Comparison of ENCODE assay signal across 21 cellular contexts in the genomic region with DNA sequence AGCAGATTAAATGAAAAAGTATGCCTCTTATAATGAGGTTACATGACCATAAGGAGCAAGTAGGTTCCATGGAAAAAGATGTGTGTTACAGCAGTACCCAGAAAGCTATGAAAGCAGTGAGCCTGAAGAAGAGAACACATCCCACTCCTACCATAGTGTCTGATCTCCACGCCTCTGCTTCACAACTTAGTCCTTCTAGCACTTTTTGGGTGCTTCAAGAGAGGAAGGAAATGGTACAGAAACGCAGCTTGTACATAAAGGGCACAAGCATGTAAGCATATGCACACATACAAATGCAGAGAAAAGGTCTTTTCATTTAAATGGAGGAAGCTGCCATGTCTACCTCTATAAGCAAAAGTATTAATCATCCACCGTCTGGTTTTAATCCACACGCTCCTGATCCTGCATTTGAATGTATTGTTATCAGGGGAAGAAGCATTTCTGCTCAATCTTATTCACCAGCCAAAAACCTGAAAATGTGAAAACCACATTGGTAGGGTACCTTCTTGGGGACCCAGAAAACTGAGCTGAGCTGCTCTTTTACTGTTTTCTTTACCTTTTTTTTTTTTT.
"Had no signal": no experiment of that assay in that cellular context is flagged by ENCODE, and none has a peak within 500 bp of the region (broad histone marks: within the 10 kb centered on the region; RNA-seq: fewer than 3 reads in every experiment).

No MANE protein-coding gene starts in this region.

- H3K4me3 Mint-ChIP-seq: activated naive CD8-positive, alpha-beta T cell treated with anti-CD3 and anti-CD28 coated beads, Interleukin-2, amount 10 ng/mL, durations not matched to agents 7 days and 5 days; effector memory CD8-positive, alpha-beta T cell; neural progenitor cell had no signal

- H3K27ac Mint-ChIP-seq: activated naive CD8-positive, alpha-beta T cell treated with anti-CD3 and anti-CD28 coated beads, Interleukin-2, amount 10 ng/mL, durations not matched to agents 7 days and 5 days; activated T-helper 2 cell treated with anti-CD3 and anti-CD28 coated beads, Interferon-gamma antibody, Interleukin-2, Interleukin-4, amounts not matched to agents 10 μg/mL and 5 μg/mL and 100 μg/mL, durations not matched to agents 14 hours and 24 hours and 36 hours; effector memory CD8-positive, alpha-beta T cell; neural progenitor cell; progenitor cell of endocrine pancreas had no signal

- H3K4me1 ChIP-seq: body of pancreas, neural progenitor cell had no signal

- H3K36me3 ChIP-seq: neural progenitor cell had no signal

- H3K9ac ChIP-seq: neural progenitor cell had no signal

- H3K27ac ChIP-seq: body of pancreas, esophagus squamous epithelium, neural progenitor cell, thyroid gland had no signal

- H3K9me3 Mint-ChIP-seq: activated naive CD8-positive, alpha-beta T cell treated with anti-CD3 and anti-CD28 coated beads, Interleukin-2, amount 10 ng/mL, durations not matched to agents 7 days and 5 days; activated T-helper 2 cell treated with anti-CD3 and anti-CD28 coated beads, Interferon-gamma antibody, Interleukin-2, Interleukin-4, amounts not matched to agents 10 μg/mL and 5 μg/mL and 100 μg/mL, durations not matched to agents 14 hours and 24 hours and 36 hours; effector memory CD8-positive, alpha-beta T cell; neural progenitor cell had no signal

- H3K4me2 ChIP-seq: neural progenitor cell had no signal

- DNase-seq: activated CD4-positive, CD25-positive, alpha-beta regulatory T cell treated with anti-CD3 and anti-CD28 coated beads, Interleukin-2, amount 50 U/mL, for 72 hours; activated naive CD4-positive, alpha-beta T cell treated with Interleukin-2 at 50 U/mL for 16 hours; activated naive CD8-positive, alpha-beta T cell treated with anti-CD3 and anti-CD28 coated beads, Interleukin-2, amount 10 ng/mL, durations not matched to agents 7 days and 5 days; amygdala; body of pancreas; effector memory CD8-positive, alpha-beta T cell; esophagus squamous epithelium; glutamatergic neuron; hippocampal formation; midbrain; stimulated activated CD4-positive, alpha-beta T cell treated with anti-CD3 and anti-CD28 coated beads, Interleukin-12 subunit alpha, Interleukin-12 subunit beta, amount 100 ng/mL, for 4 hours; stimulated activated CD4-positive, alpha-beta T cell treated with anti-CD3 and anti-CD28 coated beads, Interleukin-1b, Interleukin-23, amount 100 ng/mL, for 48 hours; stimulated activated CD8-positive, alpha-beta memory T cell treated with anti-CD3 and anti-CD28 coated beads, Interleukin-4, amount 100 ng/mL, for 48 hours; stimulated activated naive CD4-positive, alpha-beta T cell; T-helper 1 cell; thyroid gland had no signal

- H3K27me3 Mint-ChIP-seq: activated naive CD8-positive, alpha-beta T cell treated with anti-CD3 and anti-CD28 coated beads, Interleukin-2, amount 10 ng/mL, durations not matched to agents 7 days and 5 days; effector memory CD8-positive, alpha-beta T cell; progenitor cell of endocrine pancreas had no signal

- H3K9me3 ChIP-seq: body of pancreas, esophagus squamous epithelium, thyroid gland had no signal

- H3K4me1 Mint-ChIP-seq: neural progenitor cell had no signal

- H3K27me3 ChIP-seq: body of pancreas, esophagus squamous epithelium, neural progenitor cell, thyroid gland had no signal

- FAIRE-seq: keratinocyte had no signal

- H3K4me3 ChIP-seq: body of pancreas, esophagus squamous epithelium, lung, neural progenitor cell, thyroid gland had no signal
